Comparison of ENCODE assay signal across 8 cellular contexts in genomic region chr5:178232124-178232919, GRCh38.
DNase-seq lines count a peak whose midpoint lies in the region; ATAC-seq and TF ChIP-seq lines count a peak whose summit lies in the region.

Gene PHYKPL, minus strand, starts transcription at chr5:178232802. Its CDS starts 252 bp downstream, at chr5:178232550.

- POLR2A ChIA-PET in GM10248 (lab: Yijun Ruan, JAX) = interaction anchor here (0.9 kb wide), 1 partner anchor 28 kb away, joined by 5 read pairs; the partner anchor contains the start of gene HNRNPAB

- DNase-seq in GM10248 (ENCODE audit: extremely low spot score) = peak; percentile 81
- peak; percentile 55 for DNase-seq in T-helper 22 cell (ENCODE audit: low read depth)
- DNase-seq in astrocyte of the cerebellum (ENCODE audit: low read depth) = peak; percentile 27
- DNase-seq in hepatic stellate cell (ENCODE audit: low spot score) = peak; percentile 83
- DNase-seq in retina = peak; percentile 87
- no peak for DNase-seq in DMS153 (lab: John Stamatoyannopoulos, UW)

- in situ Hi-C loops in astrocyte of the cerebellum (cut with HindIII; ENCODE audit: low sequenced_read_pairs) = no loop called here

- CTCF ChIA-PET in GM10248 (lab: Yijun Ruan, JAX) = interaction anchor here (1.0 to 1.5 kb wide), 3 partner anchors 18 to 35 kb away, joined by 3 to 4 read pairs (median 3); no protein-coding TSS in a partner anchor

- ATAC-seq in GM21786 (IDR thresholded peaks at IDR 0.05; ENCODE audit: unreplicated experiment) = peak; percentile 68

- TF ChIP-seq CTCF in GM10248 (IDR thresholded peaks at IDR 0.05; ENCODE audit: control extremely low read depth, extremely low read depth, low read depth, missing control alignments) (no peak), astrocyte of the cerebellum (IDR thresholded peaks at IDR 0.05; ENCODE audit: low read depth, low read length, missing control alignments) (peak; percentile 14)

- no peaks in the 10 kb centered on the region for H3K9me3 ChIP-seq in KOPT-K1 (ENCODE audit: insufficient read depth, low read length, poor library complexity, severe bottlenecking)

- peaks cover 41% of the 10 kb centered on the region for H3K36me3 ChIP-seq in KOPT-K1 (ENCODE audit: insufficient read depth, low read length)

- peak within 1 kb of the TSS; percentile 88 for H3K27ac ChIP-seq in KOPT-K1 (ENCODE audit: low read depth, low read length, poor library complexity, severe bottlenecking)

- H3K4me3 ChIP-seq in astrocyte of the cerebellum (ENCODE audit: low read depth, low read length) = peak within 1 kb of the TSS; percentile 86
